ENCODE assay signal across 13 cellular contexts in genomic region chr4:98565646-98566403, GRCh38.
DNase-seq lines count a peak whose midpoint lies in the region; ATAC-seq and TF ChIP-seq lines count a peak whose summit lies in the region.
"Had no signal": no experiment of that assay in that cellular context is flagged by ENCODE, and none has a peak within 500 bp of the region (broad histone marks: within the 10 kb centered on the region; RNA-seq: fewer than 3 reads in every experiment).

No MANE protein-coding gene starts in this region.

- CTCF ChIA-PET in IMR-90 (lab: Yijun Ruan, JAX): interaction anchor here (0.6 kb wide), 1 partner anchor 330 kb away, joined by 7 read pairs; no protein-coding TSS in a partner anchor

- peaks cover 5% of the 10 kb centered on the region; the same call in 1 of the 2 replicates for H3K9me1 ChIP-seq in IMR-90 (ENCODE audit: insufficient read depth, low read length)

- H2BK20ac ChIP-seq in IMR-90 (ENCODE audit: low read depth, low read length): no peak overlapping the region

- no peak overlapping the region for H3K23ac ChIP-seq in IMR-90 (ENCODE audit: low read depth, low read length)

- H3K56ac ChIP-seq in IMR-90 (ENCODE audit: extremely low read depth, insufficient read depth, low read length): no peak overlapping the region

- H3K14ac ChIP-seq in IMR-90 (replicated peaks; ENCODE audit: low read depth, low read length): peak overlapping the region; percentile 57; the same call in 1 of the 2 replicates

- no peak overlapping the region for H4K8ac ChIP-seq in IMR-90 (ENCODE audit: low read depth in 2 of 2, low read length in 2 of 2)

- TF ChIP-seq CTCF in IMR-90 (conservative IDR thresholded peaks at IDR 0.05; ENCODE audit: low read depth, low read length): no peak

- TF ChIP-seq POLR2A in IMR-90 (IDR thresholded peaks at IDR 0.05; ENCODE audit: low read depth, low read length): no peak

- peaks cover 11% of the 10 kb centered on the region for H3K4me1 ChIP-seq in IMR-90 (ENCODE audit: control insufficient read depth, insufficient read depth, low read length)
- H3K4me1 ChIP-seq in SJCRH30: peaks cover 38% of the 10 kb centered on the region

- H3K9me3 ChIP-seq in IMR-90 (ENCODE audit: control insufficient read depth, insufficient read depth, low read length) (no peaks in the 10 kb centered on the region), SJCRH30 (replicated peaks) (no peaks in the 10 kb centered on the region)

- H2AFZ ChIP-seq in IMR-90 (replicated peaks; ENCODE audit: low read length, poor library complexity): no peak overlapping the region

- no peaks in the 10 kb centered on the region for H3K36me3 ChIP-seq in IMR-90 (ENCODE audit: control insufficient read depth, insufficient read depth, low read length)
- no peaks in the 10 kb centered on the region for H3K36me3 ChIP-seq in SJCRH30

- no TSS peak for BruUV-seq in IMR-90 (replicated peaks; lab: Mats Ljungman, UMichigan)

- no peak for TF ChIP-seq RAD21 in IMR-90 (IDR thresholded peaks at IDR 0.05; ENCODE audit: low read length)

- dilution Hi-C loops in IMR-90 (cut with HindIII; ENCODE audit: low sequenced_read_pairs, unreplicated experiment): no loop called here

- H3K27me3 ChIP-seq in IMR-90 (ENCODE audit: control insufficient read depth, insufficient read depth, low read length): no peaks in the 10 kb centered on the region
- no peaks in the 10 kb centered on the region for H3K27me3 ChIP-seq in SJCRH30

- H4K5ac ChIP-seq in IMR-90 (ENCODE audit: low read depth, low read length): no peak overlapping the region

- H4K91ac ChIP-seq in IMR-90 (ENCODE audit: insufficient read depth, low read depth, low read length): no peak overlapping the region

- H3K4ac ChIP-seq in IMR-90 (ENCODE audit: low read depth, low read length): no peak overlapping the region; the same call in 1 of the 2 replicates

- H3K27ac ChIP-seq in IMR-90 (ENCODE audit: insufficient read depth, low read length): no peak overlapping the region
- H3K27ac ChIP-seq in SJCRH30: peak overlapping the region; percentile 83
- H3K27ac ChIP-seq in substantia nigra (ENCODE audit: low read depth, low read length, poor library complexity, severe bottlenecking): peak overlapping the region; percentile 88
- H3K27ac ChIP-seq: SK-N-MC had no signal

- H3K4me3 ChIP-seq in IMR-90 (ENCODE audit: insufficient read depth, low read depth, low read length) (no peak overlapping the region), SJCRH30 (peak overlapping the region; percentile 9; the same call in 1 of the 2 replicates)
- H3K4me3 ChIP-seq: SK-N-MC had no signal

- in situ Hi-C loops in IMR-90 (cut with MboI; ENCODE audit: low sequenced_read_pairs): no loop called here

- H2BK5ac ChIP-seq in IMR-90 (ENCODE audit: low read depth, low read length, poor library complexity, severe bottlenecking): no peak overlapping the region

- WGBS in IMR-90 (ENCODE audit: extremely low coverage in 2 of 2, insufficient read length in 1 of 2), 2 experiments: no CpG with 5 or more reads among the region's 6 CpGs

- intact Hi-C loops in IMR-90 (cut with micrococcal nuclease): loop anchor here (5.0 kb wide), 1 partner anchor 46 kb away; no protein-coding TSS in a partner anchor
- intact Hi-C loops in posterior vena cava (cut with DNase I): no loop called here

- H4K20me1 ChIP-seq in IMR-90 (ENCODE audit: insufficient read depth, low read length): peaks cover 14% of the 10 kb centered on the region

- DNase-seq in IMR-90 (no peak), SJCRH30 (peak; percentile 39 to 72), left kidney (ENCODE audit: low read depth, low spot score) (peak; percentile 17), substantia nigra (lab: John Stamatoyannopoulos, UW) (peak in 4 of 49 donors; percentile 7 to 47 (median 26)), germinal center (ENCODE audit: low spot score) (no peak), posterior vena cava (ENCODE audit: low spot score) (no peak)
- DNase-seq: activated naive CD8-positive, alpha-beta T cell treated with anti-CD3 and anti-CD28 coated beads, Interleukin-2, amount 50 U/mL, for 24 hours; CD4-positive, alpha-beta memory T cell; GF-D8; right cardiac atrium; stimulated activated naive CD8-positive, alpha-beta T cell treated with anti-CD3 and anti-CD28 coated beads, Interleukin-15, Interleukin-2, amounts not matched to agents 100 U/mL and 50 U/mL, for 24 hours had no signal

- H2BK120ac ChIP-seq in IMR-90 (ENCODE audit: low read depth, low read length): no peak overlapping the region

- no peak overlapping the region for H3K9ac ChIP-seq in IMR-90 (ENCODE audit: low read depth, low read length)

- POLR2A ChIA-PET in IMR-90 (lab: Charles Lee; ENCODE audit: unreplicated experiment): no interaction called here

- ATAC-seq in IMR-90 (ENCODE audit: low read depth) (no peak), GM19395 (IDR thresholded peaks at IDR 0.05; ENCODE audit: unreplicated experiment) (no peak)
- ATAC-seq: activated naive CD8-positive, alpha-beta T cell treated with anti-CD3 and anti-CD28 coated beads, Interleukin-2, amount 50 U/mL, for 24 hours; stimulated activated naive CD8-positive, alpha-beta T cell treated with anti-CD3 and anti-CD28 coated beads, Interleukin-15, Interleukin-2, amounts not matched to agents 100 U/mL and 50 U/mL, for 24 hours had no signal

- no peak overlapping the region for H2AK5ac ChIP-seq in IMR-90 (ENCODE audit: low read depth, low read length)

- no peak overlapping the region for H2AK9ac ChIP-seq in IMR-90 (replicated peaks; ENCODE audit: low read depth, low read length, poor library complexity)

- peaks cover 51 to 67% of the 10 kb centered on the region in 2 experiments for H3K79me1 ChIP-seq in IMR-90 (ENCODE audit: low read depth in 1 of 2, low read length in 2 of 2)

- no peak overlapping the region for H3K18ac ChIP-seq in IMR-90 (ENCODE audit: low read depth, low read length)

- H2BK15ac ChIP-seq in IMR-90 (ENCODE audit: low read depth, low read length): no peak overlapping the region

- no peak overlapping the region for H3K4me2 ChIP-seq in IMR-90 (ENCODE audit: low read depth, low read length)

TF ChIP-seq in IMR-90, 13 proteins besides CTCF, POLR2A, EP300 and RAD21:
- TF ChIP-seq, protein P1, sequence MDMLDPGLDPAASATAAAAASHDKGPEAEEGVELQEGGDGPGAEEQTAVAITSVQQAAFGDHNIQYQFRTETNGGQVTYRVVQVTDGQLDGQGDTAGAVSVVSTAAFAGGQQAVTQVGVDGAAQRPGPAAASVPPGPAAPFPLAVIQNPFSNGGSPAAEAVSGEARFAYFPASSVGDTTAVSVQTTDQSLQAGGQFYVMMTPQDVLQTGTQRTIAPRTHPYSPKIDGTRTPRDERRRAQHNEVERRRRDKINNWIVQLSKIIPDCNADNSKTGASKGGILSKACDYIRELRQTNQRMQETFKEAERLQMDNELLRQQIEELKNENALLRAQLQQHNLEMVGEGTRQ (IDR thresholded peaks at IDR 0.05; ENCODE audit: low read depth, low read length): no peak
- no peak for TF ChIP-seq CEBPB (IDR thresholded peaks at IDR 0.05; ENCODE audit: low read depth, low read length)
- no peak for TF ChIP-seq MAFK (IDR thresholded peaks at IDR 0.05; ENCODE audit: low read depth, low read length)
- no peak for TF ChIP-seq MAZ (IDR thresholded peaks at IDR 0.05; ENCODE audit: borderline replicate concordance, low read depth, low read length)
- TF ChIP-seq RFX5 (IDR thresholded peaks at IDR 0.05; ENCODE audit: low read depth, low read length): no peak
- no peak for TF ChIP-seq RCOR1 (IDR thresholded peaks at IDR 0.05; ENCODE audit: insufficient replicate concordance, low read length)
- no peak for TF ChIP-seq FOS (IDR thresholded peaks at IDR 0.05; ENCODE audit: low read depth, low read length)
- no peak for TF ChIP-seq SMC3 (IDR thresholded peaks at IDR 0.05; ENCODE audit: low read depth, low read length)
- no peak for TF ChIP-seq NFE2L2 (IDR thresholded peaks at IDR 0.05; ENCODE audit: low read depth, low read length)
- TF ChIP-seq MXI1 (IDR thresholded peaks at IDR 0.05; ENCODE audit: borderline replicate concordance, low read depth, low read length): no peak

Comparison
In these comparisons a context has a peak if more than half of its experiments do, and no peak if none do; other contexts are left out.
1. DNase-seq: peak in SJCRH30 (2 of 2) and left kidney (single experiment); none in IMR-90 (single experiment), germinal center (single experiment) and posterior vena cava (single experiment).